ENCODE assay signal across 31 cellular contexts in genomic region chr20:20761302-20761701, GRCh38. TPM values are rescaled to one million over a fixed set of nuclear protein-coding genes. Genes with fewer than 3 reads are reported as not detected.
DNase-seq lines count a peak whose midpoint lies in the region; ATAC-seq and TF ChIP-seq lines count a peak whose summit lies in the region.
"Had no signal": no experiment of that assay in that cellular context is flagged by ENCODE, and none has a peak within 500 bp of the region (broad histone marks: within the 10 kb centered on the region; RNA-seq: fewer than 3 reads in every experiment).

No MANE protein-coding gene starts in this region.

- no peaks in the 10 kb centered on the region for H3K27me3 ChIP-seq in upper lobe of right lung
- H3K27me3 ChIP-seq: colonic mucosa, foreskin keratinocyte, heart right ventricle, suprapubic skin had no signal

- intact Hi-C loops in left cardiac atrium (cut with DNase I) = no loop called here
- intact Hi-C loops in left ventricle myocardium superior (cut with micrococcal nuclease) = no loop called here
- intact Hi-C loops in upper lobe of right lung (cut with DNase I) = no loop called here

- peaks cover 7% of the 10 kb centered on the region for H3K4me1 ChIP-seq in upper lobe of right lung
- H3K4me1 ChIP-seq: colonic mucosa, foreskin keratinocyte had no signal

- TF ChIP-seq CTCF in upper lobe of right lung (IDR thresholded peaks at IDR 0.05) = no peak

- H3K9me3 ChIP-seq in upper lobe of right lung = no peaks in the 10 kb centered on the region
- H3K9me3 ChIP-seq: colonic mucosa, heart right ventricle, mucosa of descending colon, suprapubic skin had no signal

- H3K36me3 ChIP-seq in upper lobe of right lung = no peaks in the 10 kb centered on the region
- H3K36me3 ChIP-seq: colonic mucosa, heart right ventricle, suprapubic skin had no signal

- peak; percentile 41 to 85 for ATAC-seq in left cardiac atrium
- no peak for ATAC-seq in left ventricle myocardium superior
- ATAC-seq in left lobe of liver = peak; percentile 89
- peak; percentile 47 for ATAC-seq in upper lobe of right lung
- ATAC-seq in GM18868 (IDR thresholded peaks at IDR 0.05; ENCODE audit: unreplicated experiment) = no peak
- no peak for ATAC-seq in GM21786 (IDR thresholded peaks at IDR 0.05; ENCODE audit: unreplicated experiment)
- ATAC-seq: activated T-cell treated with anti-CD3 and anti-CD28 coated beads, Interleukin-2, amount 50 U/mL, for 4 hours; effector memory CD8-positive, alpha-beta T cell; esophagus mucosa; foreskin keratinocyte; heart right ventricle; K562; mucosa of descending colon; natural killer cell; Right ventricle myocardium inferior; SK-N-SH treated with all-trans-retinoic acid at 6 μM for 48 hours; WTC11 had no signal

- H3K4me3 ChIP-seq in upper lobe of right lung = no peak overlapping the region
- H3K4me3 ChIP-seq: colonic mucosa, heart right ventricle, K562, lung, mucosa of descending colon, suprapubic skin had no signal

- peak; percentile 30 for DNase-seq in left cardiac atrium
- DNase-seq in left ventricle myocardium superior = no peak
- peak; percentile 61 for DNase-seq in UCSD-AML1 (lab: John Stamatoyannopoulos, UW; ENCODE audit: unreplicated experiment)
- peak; percentile 81 for DNase-seq in left lobe of liver (ENCODE audit: low spot score)
- no peak for DNase-seq in upper lobe of right lung
- no peak for DNase-seq in activated T-cell treated with anti-CD3 and anti-CD28 coated beads, Interleukin-2, amount 50 U/mL, for 48 hours
- DNase-seq: activated CD4-positive, alpha-beta T cell treated with anti-CD3 and anti-CD28 coated beads, Interleukin-2, amount 10 ng/mL, durations not matched to agents 7 days and 5 days; activated T-cell treated with anti-CD3 and anti-CD28 coated beads, Interleukin-2, amount 50 U/mL, for 4 hours; colonic mucosa; DMS79 treated with DMSO at 0.1 percent for 48 hours; effector memory CD8-positive, alpha-beta T cell; foreskin keratinocyte; heart right ventricle; kidney; mucosa of descending colon; natural killer cell; NCI-H2029 treated with DMSO at 0.1 percent for 48 hours; NCI-H524 treated with DMSO at 0.1 percent for 48 hours; NK-92 treated with Interleukin-12 subunit alpha and Interleukin-12 subunit beta, amount 100 ng/mL, for 24 hours; occipital lobe; small intestine; stimulated activated naive CD4-positive, alpha-beta T cell had no signal

- H3K27ac ChIP-seq in upper lobe of right lung = peak overlapping the region; percentile 6
- H3K27ac ChIP-seq: colonic mucosa, foreskin keratinocyte, suprapubic skin had no signal

RNA-seq across cellular contexts. Expression of gene RALGAPA2, which starts 48.9 kb away (rescaled TPM):
- total RNA-seq in left cardiac atrium (10 to 100 TPM; 29.9 to 35.2 TPM), left ventricle myocardium superior (18.9 TPM), left lobe of liver (52.0 TPM), upper lobe of right lung (88.9 TPM)

Comparison
In these comparisons a context has a peak if more than half of its experiments do, and no peak if none do; other contexts are left out.
1. ATAC-seq: peak in left cardiac atrium (2 of 2), left lobe of liver (single experiment) and upper lobe of right lung (single experiment); none in left ventricle myocardium superior (single experiment), GM18868 (single experiment) and GM21786 (single experiment).
2. DNase-seq: peak in left cardiac atrium (single experiment), UCSD-AML1 (single experiment) and left lobe of liver (single experiment); none in left ventricle myocardium superior (single experiment), upper lobe of right lung (single experiment) and activated T-cell treated with anti-CD3 and anti-CD28 coated beads, Interleukin-2, amount 50 U/mL, for 48 hours (0 of 2).